ENCODE assay signal across 9 cellular contexts in the genomic region with DNA sequence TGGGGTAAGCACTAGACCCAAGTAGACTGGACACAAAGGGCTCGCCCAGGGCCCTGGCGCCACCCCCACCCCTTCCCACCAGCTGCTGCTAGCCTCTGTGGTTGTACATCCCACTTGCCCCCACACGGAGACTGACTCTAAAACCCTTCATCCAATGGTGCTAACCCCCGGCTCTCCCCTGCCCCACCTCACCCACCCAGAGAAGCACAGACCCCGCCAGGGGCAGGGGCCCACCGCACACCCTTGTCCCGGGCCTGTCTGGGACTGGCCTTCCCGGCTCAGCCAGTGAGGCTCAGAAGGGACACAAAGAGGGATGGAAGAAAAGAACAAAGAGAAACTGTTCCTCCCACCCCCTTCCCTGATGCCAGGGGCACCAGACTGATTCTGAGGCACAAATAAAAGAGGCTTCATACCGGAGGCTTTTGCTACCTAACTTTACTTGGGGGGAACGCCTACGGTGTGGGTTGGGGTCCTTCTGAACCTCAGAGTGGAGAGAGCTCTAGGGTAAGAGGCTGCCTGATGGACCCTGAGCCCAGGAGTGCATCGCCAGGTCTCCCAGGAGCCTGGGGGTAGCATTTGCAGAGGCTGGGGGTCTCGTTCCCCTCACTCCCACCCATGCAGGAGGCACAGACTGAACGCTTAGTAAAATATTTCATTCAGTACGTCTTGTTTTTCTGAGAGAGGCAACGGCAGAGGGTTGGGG. TPM values are rescaled to one million over a fixed set of nuclear protein-coding genes. Genes with fewer than 3 reads are reported as not detected.
A peak's percentile ranks its signal among the peaks of the same experiment; 100 is the strongest.
DNase-seq lines count a peak whose midpoint lies in the region; ATAC-seq and TF ChIP-seq lines count a peak whose summit lies in the region.
"Had no signal": no experiment of that assay in that cellular context is flagged by ENCODE, and none has a peak within 500 bp of the region (broad histone marks: within the 10 kb centered on the region; RNA-seq: fewer than 3 reads in every experiment).

No MANE protein-coding gene starts in this region.

- WGBS in adrenal gland, 4 donors, result 55 to 78% (median 66%) methylated on average over 9 to 16 of the region's 16 CpGs

- H3K27me3 Mint-ChIP-seq in central memory CD8-positive, alpha-beta T cell, result no peaks in the 10 kb centered on the region
- H3K27me3 Mint-ChIP-seq in nephron (ENCODE audit: low read depth), result peaks cover 54% of the 10 kb centered on the region

- peak overlapping the region; percentile 85 for H3K4me3 Mint-ChIP-seq in central memory CD8-positive, alpha-beta T cell
- H3K4me3 Mint-ChIP-seq in nephron, result peak overlapping the region; percentile 54 to 80 (median 54)

- TF ChIP-seq CTCF in KMS-11 (conservative IDR thresholded peaks at IDR 0.05; ENCODE audit: low read depth, low read length) (0 out of 2 replicates have a peak, but pooled peaks have one; percentile 5), nephron (IDR thresholded peaks at IDR 0.05; ENCODE audit: unreplicated experiment in 3 of 3) (no peak), adrenal gland (IDR thresholded peaks at IDR 0.05) (no peak)

- H3K9me3 Mint-ChIP-seq in central memory CD8-positive, alpha-beta T cell, result no peaks in the 10 kb centered on the region
- no peaks in the 10 kb centered on the region for H3K9me3 Mint-ChIP-seq in nephron

- no peak for DNase-seq in central memory CD8-positive, alpha-beta T cell (ENCODE audit: low spot score in 2 of 2)
- DNase-seq in adrenal gland, result no peak
- DNase-seq in NCI-H82 (lab: John Stamatoyannopoulos, UW), result no peak

- no peak for TF ChIP-seq POLR2A in adrenal gland (IDR thresholded peaks at IDR 0.05)

- peaks cover 0 to 31% (median 23%) of the 10 kb centered on the region in 11 experiments; a peak in 14 of 22 replicates for H3K36me3 ChIP-seq in BLaER1 treated with 17β-estradiol and CSF1 and Interleukin-3, amounts not matched to agents 10 nM and 100 nM
- H3K36me3 ChIP-seq in KMS-11 (ENCODE audit: insufficient read depth) (no peaks in the 10 kb centered on the region), adrenal gland (replicated peaks in 1 of 2) (no peaks in the 10 kb centered on the region)
- H3K36me3 ChIP-seq: thoracic aorta had no signal

- peaks cover 41% of the 10 kb centered on the region for H3K4me1 Mint-ChIP-seq in central memory CD8-positive, alpha-beta T cell
- H3K4me1 Mint-ChIP-seq in nephron, result peaks cover 21% of the 10 kb centered on the region

- H3K27ac Mint-ChIP-seq in central memory CD8-positive, alpha-beta T cell (ENCODE audit: low read depth), result peak overlapping the region; percentile 57
- no peak overlapping the region for H3K27ac Mint-ChIP-seq in nephron

- H3K9ac ChIP-seq in BLaER1 treated with 17β-estradiol and CSF1 and Interleukin-3, amounts not matched to agents 10 nM and 100 nM, result peak overlapping the region in 9 of 11 experiments; percentile 9 to 65 (median 47); a peak in 11 of 22 replicates
- H3K9ac ChIP-seq in KMS-11, result no peak overlapping the region

- H3K27me3 ChIP-seq in BLaER1 treated with 17β-estradiol and CSF1 and Interleukin-3, amounts not matched to agents 10 nM and 100 nM, result peaks cover 13 to 28% (median 22%) of the 10 kb centered on the region in 11 experiments
- H3K27me3 ChIP-seq in KMS-11 (ENCODE audit: insufficient read depth, low read depth) (peaks cover 13% of the 10 kb centered on the region; the same call in 1 of the 2 replicates), adrenal gland (no peaks in the 10 kb centered on the region)

- H3K4me3 ChIP-seq in BLaER1 treated with 17β-estradiol and CSF1 and Interleukin-3, amounts not matched to agents 10 nM and 100 nM, result peak overlapping the region in 5 of 10 experiments; percentile 45 to 53 (median 51); a peak in 5 of 20 replicates
- H3K4me3 ChIP-seq in KMS-11 (IDR thresholded peaks at IDR 0.05; ENCODE audit: insufficient read depth, low read depth, low read length) (no peak overlapping the region), adrenal gland (no peak overlapping the region)

- peaks cover 0 to 60% (median 22%) of the 10 kb centered on the region in 11 experiments; a peak in 18 of 22 replicates for H4K20me1 ChIP-seq in BLaER1 treated with 17β-estradiol and CSF1 and Interleukin-3, amounts not matched to agents 10 nM and 100 nM
- H4K20me1 ChIP-seq in KMS-11 (ENCODE audit: insufficient read depth), result no peaks in the 10 kb centered on the region

- no peak for ATAC-seq in central memory CD8-positive, alpha-beta T cell (replicated peaks; ENCODE audit: extremely low read depth, poor library complexity, severe bottlenecking)
- ATAC-seq in GM21360 (IDR thresholded peaks at IDR 0.05; ENCODE audit: unreplicated experiment) (no peak), HG03095 (IDR thresholded peaks at IDR 0.05; ENCODE audit: unreplicated experiment) (no peak)

- peaks cover 2% of the 10 kb centered on the region for H3K36me3 Mint-ChIP-seq in central memory CD8-positive, alpha-beta T cell (ENCODE audit: insufficient read depth)
- peaks cover 8% of the 10 kb centered on the region for H3K36me3 Mint-ChIP-seq in nephron (ENCODE audit: low read depth)

- H3K4me2 ChIP-seq in BLaER1 treated with 17β-estradiol and CSF1 and Interleukin-3, amounts not matched to agents 10 nM and 100 nM, result peak overlapping the region; percentile 92 to 98 (median 95)
- peak overlapping the region; percentile 79 for H3K4me2 ChIP-seq in KMS-11

- peaks cover 54 to 76% (median 70%) of the 10 kb centered on the region in 10 experiments for H3K4me1 ChIP-seq in BLaER1 treated with 17β-estradiol and CSF1 and Interleukin-3, amounts not matched to agents 10 nM and 100 nM
- H3K4me1 ChIP-seq in KMS-11 (ENCODE audit: low read depth, poor library complexity, severe bottlenecking) (peaks cover 43% of the 10 kb centered on the region), adrenal gland (replicated peaks in 1 of 2) (peaks cover 26 to 53% of the 10 kb centered on the region in 2 donors)

- intact Hi-C loops in adrenal gland (cut with DNase I), result loop anchor here (5.0 kb wide), 2 partner anchors 32 to 37 kb away; no protein-coding TSS in a partner anchor

- no peaks in the 10 kb centered on the region for H3K79me2 ChIP-seq in KMS-11 (ENCODE audit: insufficient read depth, low read depth)

- H2AFZ ChIP-seq in KMS-11 (ENCODE audit: low read depth), result peak overlapping the region; percentile 70

- H3K9me3 ChIP-seq in BLaER1 treated with 17β-estradiol and CSF1 and Interleukin-3, amounts not matched to agents 10 nM and 100 nM (replicated peaks in 1 of 11), result peaks cover 0 to 5% (median 0%) of the 10 kb centered on the region in 11 experiments; a peak in 1 of 22 replicates
- H3K9me3 ChIP-seq in adrenal gland (replicated peaks in 1 of 3), result no peaks in the 10 kb centered on the region
- H3K9me3 ChIP-seq: thoracic aorta had no signal

- H3K27ac ChIP-seq in BLaER1 treated with 17β-estradiol and CSF1 and Interleukin-3, amounts not matched to agents 10 nM and 100 nM, result peak overlapping the region in 5 of 11 experiments; percentile 29 to 57 (median 38); a peak in 7 of 22 replicates
- H3K27ac ChIP-seq in KMS-11 (no peak overlapping the region), adrenal gland (no peak overlapping the region)
- H3K27ac ChIP-seq: thoracic aorta had no signal

RNA-seq across cellular contexts. Expression of a gene that starts 8.2 kb away (rescaled TPM):
- total RNA-seq in adrenal gland, result 10 to 100 TPM in 1 of 8 donors, 1 to 10 TPM in 7; 1.1 to 14.8 (median 5.6) TPM
- 10 to 100 TPM in 2 of 3 donors, under 1 TPM in 1; 0.44 to 34.0 (median 25.5) TPM for polyA plus RNA-seq in adrenal gland

RNA-seq across cellular contexts. Expression of a gene that starts 21.6 kb away (rescaled TPM):
- 10 to 100 TPM in 1 of 8 donors, 1 to 10 TPM in 7; 2.5 to 11.7 (median 5.4) TPM for total RNA-seq in adrenal gland
- 10 to 100 TPM in 1 of 3 donors, 1 to 10 TPM in 2; 1.0 to 23.8 (median 7.2) TPM for polyA plus RNA-seq in adrenal gland

RNA-seq across cellular contexts. Expression of a gene that starts 25.0 kb away (rescaled TPM):
- 10 to 100 TPM; 21.3 to 36.6 (median 31.7) TPM for total RNA-seq in adrenal gland
- polyA plus RNA-seq in adrenal gland, result 10 to 100 TPM; 13.7 to 51.6 (median 33.4) TPM

RNA-seq across cellular contexts. Expression of a gene that starts 46.0 kb away (rescaled TPM):
- total RNA-seq in adrenal gland, result 10 to 100 TPM; 22.0 to 70.5 (median 45.2) TPM
- 100 to 1,000 TPM in 2 of 3 donors, 1 to 10 TPM in 1; 4.2 to 163 (median 135) TPM for polyA plus RNA-seq in adrenal gland

RNA-seq across cellular contexts. Expression of a gene that starts 47.7 kb away (rescaled TPM):
- 10 to 100 TPM in 1 of 8 donors, 1 to 10 TPM in 7; 4.7 to 11.1 (median 7.5) TPM for total RNA-seq in adrenal gland
- 1 to 10 TPM; 2.9 to 4.1 (median 3.0) TPM for polyA plus RNA-seq in adrenal gland
